1 cellular context compared by ENCODE assay signal in genomic region chr7:156117542-156118245, GRCh38.
A peak's percentile ranks its signal among the peaks of the same experiment; 100 is the strongest.
TF ChIP-seq lines count a peak whose summit lies in the region.

No MANE protein-coding gene starts in this region.

TF ChIP-seq in K562, 482 proteins besides CTCF, POLR2A, EP300 and RAD21 (continued from another document):
- TF ChIP-seq, protein P1, sequence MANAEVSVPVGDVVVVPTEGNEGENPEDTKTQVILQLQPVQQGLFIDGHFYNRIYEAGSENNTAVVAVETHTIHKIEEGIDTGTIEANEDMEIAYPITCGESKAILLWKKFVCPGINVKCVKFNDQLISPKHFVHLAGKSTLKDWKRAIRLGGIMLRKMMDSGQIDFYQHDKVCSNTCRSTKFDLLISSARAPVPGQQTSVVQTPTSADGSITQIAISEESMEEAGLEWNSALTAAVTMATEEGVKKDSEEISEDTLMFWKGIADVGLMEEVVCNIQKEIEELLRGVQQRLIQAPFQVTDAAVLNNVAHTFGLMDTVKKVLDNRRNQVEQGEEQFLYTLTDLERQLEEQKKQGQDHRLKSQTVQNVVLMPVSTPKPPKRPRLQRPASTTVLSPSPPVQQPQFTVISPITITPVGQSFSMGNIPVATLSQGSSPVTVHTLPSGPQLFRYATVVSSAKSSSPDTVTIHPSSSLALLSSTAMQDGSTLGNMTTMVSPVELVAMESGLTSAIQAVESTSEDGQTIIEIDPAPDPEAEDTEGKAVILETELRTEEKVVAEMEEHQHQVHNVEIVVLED (CRISPR knock-in tag; IDR thresholded peaks at IDR 0.05) = no peak
- TF ChIP-seq NRF1 (conservative IDR thresholded peaks at IDR 0.05 in 1 of 2, IDR thresholded peaks at IDR 0.05 in 1 of 2) (no peak), MAFG (tag; conservative IDR thresholded peaks at IDR 0.05) (peak; percentile 85), BRD9 (IDR thresholded peaks at IDR 0.05; ENCODE audit: low read depth, partially characterized antibody) (no peak), HNRNPL (IDR thresholded peaks at IDR 0.05; ENCODE audit: low read depth, low read length) (no peak), NFRKB (IDR thresholded peaks at IDR 0.05; ENCODE audit: low read depth) (no peak), MBD1 (CRISPR knock-in tag; IDR thresholded peaks at IDR 0.05) (no peak), ESRRB (CRISPR knock-in tag; IDR thresholded peaks at IDR 0.05; ENCODE audit: borderline replicate concordance) (no peak), SAP30 (IDR thresholded peaks at IDR 0.05; ENCODE audit: borderline replicate concordance, insufficient read depth, low read depth, low read length, poor library complexity, severe bottlenecking) (no peak), YY1 (IDR thresholded peaks at IDR 0.05; ENCODE audit: borderline replicate concordance in 1 of 3, control insufficient read depth in 1 of 3, extremely low read depth in 1 of 3, insufficient read depth in 3 of 3, insufficient read length in 1 of 3, insufficient replicate concordance in 2 of 3, low read depth in 1 of 3, low read length in 2 of 3) (no peak), ZKSCAN1 (IDR thresholded peaks at IDR 0.05; ENCODE audit: low read depth, low read length) (no peak), C11orf30 (IDR thresholded peaks at IDR 0.05; ENCODE audit: low read depth) (0 out of 2 replicates have a peak, but pooled peaks have one; percentile 39), SPI1 (IDR thresholded peaks at IDR 0.05; ENCODE audit: borderline replicate concordance, low read depth, low read length) (no peak), ZC3H4 (CRISPR knock-in tag; IDR thresholded peaks at IDR 0.05; ENCODE audit: borderline replicate concordance) (no peak), ZFPM2 (CRISPR knock-in tag; IDR thresholded peaks at IDR 0.05) (no peak), MAZ (CRISPR knock-in tag; conservative IDR thresholded peaks at IDR 0.05 in 1 of 2, IDR thresholded peaks at IDR 0.05 in 1 of 2) (no peak), ZNF224 (CRISPR knock-in tag; IDR thresholded peaks at IDR 0.05) (no peak), ZNF507 (tag; conservative IDR thresholded peaks at IDR 0.05) (no peak), RCOR1 (IDR thresholded peaks at IDR 0.05; ENCODE audit: borderline replicate concordance in 1 of 2, low read depth in 2 of 2, low read length in 2 of 2) (no peak), NCOA6 (IDR thresholded peaks at IDR 0.05) (no peak), MYBL2 (IDR thresholded peaks at IDR 0.05; ENCODE audit: low read depth) (no peak), MYBL2 (CRISPR knock-in tag; IDR thresholded peaks at IDR 0.05; ENCODE audit: borderline replicate concordance) (no peak)
- TF ChIP-seq, protein P2, sequence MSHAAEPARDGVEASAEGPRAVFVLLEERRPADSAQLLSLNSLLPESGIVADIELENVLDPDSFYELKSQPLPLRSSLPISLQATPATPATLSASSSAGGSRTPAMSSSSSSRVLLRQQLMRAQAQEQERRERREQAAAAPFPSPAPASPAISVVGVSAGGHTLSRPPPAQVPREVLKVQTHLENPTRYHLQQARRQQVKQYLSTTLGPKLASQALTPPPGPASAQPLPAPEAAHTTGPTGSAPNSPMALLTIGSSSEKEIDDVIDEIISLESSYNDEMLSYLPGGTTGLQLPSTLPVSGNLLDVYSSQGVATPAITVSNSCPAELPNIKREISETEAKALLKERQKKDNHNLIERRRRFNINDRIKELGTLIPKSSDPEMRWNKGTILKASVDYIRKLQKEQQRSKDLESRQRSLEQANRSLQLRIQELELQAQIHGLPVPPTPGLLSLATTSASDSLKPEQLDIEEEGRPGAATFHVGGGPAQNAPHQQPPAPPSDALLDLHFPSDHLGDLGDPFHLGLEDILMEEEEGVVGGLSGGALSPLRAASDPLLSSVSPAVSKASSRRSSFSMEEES (CRISPR knock-in tag; IDR thresholded peaks at IDR 0.05) = no peak
